In genomic region chr1:182249201-182249676, GRCh38 we compare ENCODE assay signal across 9 cellular contexts.
DNase-seq lines count a peak whose midpoint lies in the region; ATAC-seq and TF ChIP-seq lines count a peak whose summit lies in the region.
"Had no signal": no experiment of that assay in that cellular context is flagged by ENCODE, and none has a peak within 500 bp of the region (broad histone marks: within the 10 kb centered on the region; RNA-seq: fewer than 3 reads in every experiment).

No MANE protein-coding gene starts in this region.

- no peak overlapping the region for H3K4me3 ChIP-seq in breast epithelium
- H3K4me3 ChIP-seq: SK-N-MC had no signal

- ATAC-seq in GM19463 (IDR thresholded peaks at IDR 0.05; ENCODE audit: unreplicated experiment), result peak; percentile 82
- peak; percentile 50 for ATAC-seq in HG03575 (IDR thresholded peaks at IDR 0.05; ENCODE audit: extremely low read depth, insufficient number of reproducible peaks, low FRiP score, unreplicated experiment)
- ATAC-seq in left lobe of liver, result peak; percentile 99

- no peaks in the 10 kb centered on the region for H3K27me3 ChIP-seq in breast epithelium

- no peaks in the 10 kb centered on the region for H3K36me3 ChIP-seq in breast epithelium

- H3K9me3 ChIP-seq in breast epithelium, result no peaks in the 10 kb centered on the region

- H3K4me1 ChIP-seq in breast epithelium, result no peaks in the 10 kb centered on the region

- DNase-seq in GM10266 (ENCODE audit: extremely low spot score), result peak; percentile 37
- DNase-seq in left lobe of liver (ENCODE audit: low spot score), result peak; percentile 87
- no peak for DNase-seq in cortex of kidney (lab: John Stamatoyannopoulos, UW)
- no peak for DNase-seq in breast epithelium (ENCODE audit: low spot score in 2 of 2)
- DNase-seq in KBM-7, result no peak
- no peak for DNase-seq in CD1c-positive myeloid dendritic cell (ENCODE audit: extremely low spot score)

- TF ChIP-seq POLR2A in breast epithelium (IDR thresholded peaks at IDR 0.05), result no peak

- H3K27ac ChIP-seq in breast epithelium, result no peak overlapping the region
- H3K27ac ChIP-seq: SK-N-MC had no signal

- in situ Hi-C loops in KBM-7 (cut with MboI; ENCODE audit: low pct_unique_long_range_greater_than_20kb, low sequenced_read_pairs), result no loop called here

- TF ChIP-seq CTCF in GM10266 (IDR thresholded peaks at IDR 0.05; ENCODE audit: control insufficient read depth, insufficient read depth, low read depth, missing control alignments), result no peak
- TF ChIP-seq CTCF in breast epithelium (IDR thresholded peaks at IDR 0.05), result no peak

- intact Hi-C loops in breast epithelium (cut with DNase I; ENCODE audit: low total_unique reads), result no loop called here

Comparison
In these comparisons a context has a peak if more than half of its experiments do, and no peak if none do; other contexts are left out.
1. DNase-seq: peak in GM10266 (single experiment) and left lobe of liver (single experiment); none in cortex of kidney (single experiment), breast epithelium (0 of 2), KBM-7 (single experiment) and CD1c-positive myeloid dendritic cell (single experiment).
2. Peak in every context shown above with its lines, with median percentiles within 50 percentile points of each other: ATAC-seq.